In genomic region chr10:48414778-48415177, GRCh38 we compare ENCODE assay signal across 23 cellular contexts.
DNase-seq lines count a peak whose midpoint lies in the region; ATAC-seq and TF ChIP-seq lines count a peak whose summit lies in the region.
"Had no signal": no experiment of that assay in that cellular context is flagged by ENCODE, and none has a peak within 500 bp of the region (broad histone marks: within the 10 kb centered on the region; RNA-seq: fewer than 3 reads in every experiment).

No MANE protein-coding gene starts in this region.

- 100% methylated on average over 1 of the region's 1 CpG for WGBS in body of pancreas, 2 donors

- CTCF ChIA-PET in activated CD8-positive, alpha-beta T cell treated with anti-CD3 and anti-CD28 coated beads for 36 hours (lab: Charles Lee), result interaction anchor here (1.0 kb wide), 1 partner anchor 242 kb away, joined by 3 read pairs; no protein-coding TSS in a partner anchor

- H3K9me3 ChIP-seq in SJSA1 (replicated peaks) (0 out of 2 replicates have a peak, but pooled peaks cover 4% of the 10 kb centered on the region), skeletal muscle satellite cell (replicated peaks; ENCODE audit: low read length) (no peaks in the 10 kb centered on the region), body of pancreas (peaks cover 0 to 10% (median 3%) of the 10 kb centered on the region in 3 donors)
- H3K9me3 ChIP-seq: neutrophil had no signal

- H3K27ac ChIP-seq in SJSA1 (0 out of 2 replicates have a peak overlapping the region, but pooled peaks have one; percentile 16), body of pancreas (no peak overlapping the region)
- H3K27ac ChIP-seq: esophagus muscularis mucosa, neutrophil, psoas muscle, upper lobe of right lung had no signal

- intact Hi-C loops in activated CD8-positive, alpha-beta T cell treated with anti-CD3 and anti-CD28 coated beads for 36 hours (cut with micrococcal nuclease), result no loop called here
- intact Hi-C loops in body of pancreas (cut with DNase I), result no loop called here

- H3K4me3 ChIP-seq in SJSA1 (no peak overlapping the region), skeletal muscle satellite cell (ENCODE audit: low read length) (no peak overlapping the region), body of pancreas (no peak overlapping the region)
- H3K4me3 ChIP-seq: esophagus muscularis mucosa, psoas muscle, upper lobe of right lung had no signal

- no peaks in the 10 kb centered on the region for H3K27me3 Mint-ChIP-seq in activated CD8-positive, alpha-beta T cell treated with anti-CD3 and anti-CD28 coated beads for 36 hours
- H3K27me3 Mint-ChIP-seq: activated naive CD8-positive, alpha-beta T cell had no signal

- peaks cover 22% of the 10 kb centered on the region for H3K4me1 ChIP-seq in SJSA1 (replicated peaks)
- peaks cover 18% of the 10 kb centered on the region for H3K4me1 ChIP-seq in skeletal muscle satellite cell (ENCODE audit: control insufficient read depth, insufficient read depth, low read length)
- peaks cover 4% of the 10 kb centered on the region for H3K4me1 ChIP-seq in body of pancreas
- H3K4me1 ChIP-seq: esophagus muscularis mucosa, psoas muscle, upper lobe of right lung had no signal

- POLR2A ChIA-PET in activated CD8-positive, alpha-beta T cell treated with anti-CD3 and anti-CD28 coated beads for 36 hours (lab: Charles Lee), result no interaction called here

- DNase-seq in HCEC 1CT (peak; percentile 70), SJSA1 (ENCODE audit: low read depth in 1 of 2, low spot score in 2 of 2) (peak in 1 of 2 experiments; percentile 60), AML-193 (lab: John Stamatoyannopoulos, UW) (no peak), body of pancreas (no peak)
- no peak for DNase-seq in activated CD8-positive, alpha-beta T cell treated with anti-CD3 and anti-CD28 coated beads for 36 hours
- DNase-seq: activated CD4-positive, alpha-beta T cell treated with anti-CD3 and anti-CD28 coated beads, Interleukin-2, amount 50 U/mL, for 4 hours; CD8-positive, alpha-beta T cell; effector memory CD4-positive, alpha-beta T cell; GF-D8; KG1; mesendoderm; NCI-H187; NCI-H748 treated with DMSO at 0.1 percent for 48 hours; psoas muscle; stimulated activated CD8-positive, alpha-beta memory T cell treated with anti-CD3 and anti-CD28 coated beads, Interleukin-4, amount 100 ng/mL, for 48 hours; T-helper 9 cell; upper lobe of right lung had no signal

- TF ChIP-seq CTCF in activated CD8-positive, alpha-beta T cell treated with anti-CD3 and anti-CD28 coated beads for 36 hours (IDR thresholded peaks at IDR 0.05), result no peak
- TF ChIP-seq CTCF in body of pancreas (IDR thresholded peaks at IDR 0.05), result no peak

- peaks cover 42% of the 10 kb centered on the region for H3K36me3 Mint-ChIP-seq in activated CD8-positive, alpha-beta T cell treated with anti-CD3 and anti-CD28 coated beads for 36 hours (ENCODE audit: low read depth)

- peak overlapping the region; percentile 14 for H3K4me2 ChIP-seq in skeletal muscle satellite cell (ENCODE audit: low read length)

- H3K27me3 ChIP-seq in SJSA1 (replicated peaks) (no peaks in the 10 kb centered on the region), skeletal muscle satellite cell (ENCODE audit: control insufficient read depth, insufficient read depth, low read length) (no peaks in the 10 kb centered on the region), body of pancreas (no peaks in the 10 kb centered on the region)
- H3K27me3 ChIP-seq: esophagus muscularis mucosa, neutrophil, upper lobe of right lung had no signal

- peak; percentile 35 for ATAC-seq in esophagus mucosa
- ATAC-seq in activated CD8-positive, alpha-beta T cell treated with anti-CD3 and anti-CD28 coated beads for 36 hours, result no peak
- ATAC-seq in body of pancreas, result no peak
- no peak for ATAC-seq in GM21825 (IDR thresholded peaks at IDR 0.05; ENCODE audit: unreplicated experiment)
- ATAC-seq: CD8-positive, alpha-beta T cell; psoas muscle; upper lobe of right lung had no signal

- TF ChIP-seq POLR2A in body of pancreas (IDR thresholded peaks at IDR 0.05), result no peak

- H3K36me3 ChIP-seq in SJSA1, result peaks cover 40% of the 10 kb centered on the region
- peaks cover 10% of the 10 kb centered on the region for H3K36me3 ChIP-seq in skeletal muscle satellite cell (ENCODE audit: insufficient read depth, low read length)
- H3K36me3 ChIP-seq in body of pancreas (replicated peaks in 1 of 2; ENCODE audit: insufficient read depth in 1 of 2, low read depth in 2 of 2), result peaks cover 4 to 8% of the 10 kb centered on the region in 2 donors

- peaks cover 3% of the 10 kb centered on the region for H3K4me1 Mint-ChIP-seq in activated CD8-positive, alpha-beta T cell treated with anti-CD3 and anti-CD28 coated beads for 36 hours (ENCODE audit: low read depth)

- H3K4me3 Mint-ChIP-seq in activated CD8-positive, alpha-beta T cell treated with anti-CD3 and anti-CD28 coated beads for 36 hours, result no peak overlapping the region
- H3K4me3 Mint-ChIP-seq: activated naive CD8-positive, alpha-beta T cell; CD8-positive, alpha-beta T cell had no signal

- no peak overlapping the region for H3K27ac Mint-ChIP-seq in activated CD8-positive, alpha-beta T cell treated with anti-CD3 and anti-CD28 coated beads for 36 hours
- H3K27ac Mint-ChIP-seq: activated naive CD8-positive, alpha-beta T cell; CD8-positive, alpha-beta T cell had no signal

- no peak overlapping the region for H3K9ac ChIP-seq in skeletal muscle satellite cell (ENCODE audit: low read depth, low read length)

- H3K9me3 Mint-ChIP-seq in activated CD8-positive, alpha-beta T cell treated with anti-CD3 and anti-CD28 coated beads for 36 hours, result peaks cover 12% of the 10 kb centered on the region
